In genomic region chr10:103542764-103543616, GRCh38 we compare ENCODE assay signal across 8 cellular contexts. TPM values are rescaled to one million over a fixed set of nuclear protein-coding genes. Genes with fewer than 3 reads are reported as not detected.
DNase-seq lines count a peak whose midpoint lies in the region; ATAC-seq and TF ChIP-seq lines count a peak whose summit lies in the region.

No MANE protein-coding gene starts in this region.

- ATAC-seq in right cardiac atrium (peak; percentile 62 to 71), psoas muscle (peak in 3 of 4 donors; percentile 16 to 44 (median 20)), HG03565 (IDR thresholded peaks at IDR 0.05; ENCODE audit: unreplicated experiment) (no peak), GM21515 (IDR thresholded peaks at IDR 0.05; ENCODE audit: unreplicated experiment) (no peak)

- H3K4me3 ChIP-seq in adrenal gland (peak overlapping the region in 1 of 4 donors; percentile 46), right cardiac atrium (ENCODE audit: low read length) (peak overlapping the region; percentile 42), psoas muscle (peak overlapping the region; percentile 44)

- no peaks in the 10 kb centered on the region for H3K36me3 ChIP-seq in adrenal gland (replicated peaks in 1 of 2)
- no peaks in the 10 kb centered on the region for H3K36me3 ChIP-seq in psoas muscle (ENCODE audit: insufficient read depth in 1 of 2, low read depth in 1 of 2)

- TF ChIP-seq CTCF in adrenal gland (IDR thresholded peaks at IDR 0.05), result peak; percentile 6 to 46 (median 32)
- peak; percentile 10 for TF ChIP-seq CTCF in psoas muscle (IDR thresholded peaks at IDR 0.05)

- DNase-seq in DMS 273 treated with DMSO at 0.1 percent for 48 hours (lab: John Stamatoyannopoulos, UW) (peak; percentile 53), HK-2 (ENCODE audit: unreplicated experiment) (peak; percentile 27), NOMO-1 (lab: John Stamatoyannopoulos, UW; ENCODE audit: unreplicated experiment in 2 of 2) (peak; percentile 13 to 36), adrenal gland (peak in 5 of 7 donors; percentile 44 to 87 (median 51)), right cardiac atrium (peak; percentile 53 to 77 (median 72)), psoas muscle (no peak)

- H3K27me3 ChIP-seq in adrenal gland (no peaks in the 10 kb centered on the region), right cardiac atrium (ENCODE audit: control insufficient read depth, insufficient read depth) (no peaks in the 10 kb centered on the region), psoas muscle (ENCODE audit: insufficient read depth in 3 of 3, low read length in 2 of 3) (no peaks in the 10 kb centered on the region)

- intact Hi-C loops in adrenal gland (cut with DNase I), result no loop called here
- intact Hi-C loops in right cardiac atrium (cut with DNase I), result no loop called here
- intact Hi-C loops in psoas muscle (cut with DNase I), result no loop called here

- 9 to 12% (median 11%) methylated on average over 14 to 17 of the region's 17 CpGs for WGBS in adrenal gland, 4 donors
- 9% methylated on average over 17 of the region's 17 CpGs for WGBS in right cardiac atrium
- 8 to 9% (median 8%) methylated on average over 17 of the region's 17 CpGs for WGBS in psoas muscle, 3 donors

- H3K4me1 ChIP-seq in adrenal gland (replicated peaks in 1 of 2), result peaks cover 0 to 9% of the 10 kb centered on the region in 2 donors
- H3K4me1 ChIP-seq in right cardiac atrium (ENCODE audit: control insufficient read depth, insufficient read depth, low read length), result no peaks in the 10 kb centered on the region
- H3K4me1 ChIP-seq in psoas muscle, result peaks cover 26% of the 10 kb centered on the region

- peak overlapping the region in 1 of 5 donors; percentile 30 for H3K27ac ChIP-seq in adrenal gland
- no peak overlapping the region for H3K27ac ChIP-seq in right cardiac atrium (ENCODE audit: low read length)
- H3K27ac ChIP-seq in psoas muscle, result no peak overlapping the region

- TF ChIP-seq POLR2A in adrenal gland (IDR thresholded peaks at IDR 0.05), result no peak

- H3K9me3 ChIP-seq in adrenal gland (replicated peaks in 1 of 3) (no peaks in the 10 kb centered on the region), right cardiac atrium (ENCODE audit: control insufficient read depth, low read length) (no peaks in the 10 kb centered on the region), psoas muscle (no peaks in the 10 kb centered on the region)

RNA-seq across cellular contexts. Expression of gene NEURL1, which starts 49.5 kb away (rescaled TPM):
- total RNA-seq in adrenal gland, result 1 to 10 TPM in 3 of 8 donors, under 1 TPM in 2, not detected in 3; 0.18 to 7.7 (median 3.2) TPM
- 10 to 100 TPM in 1 of 3 donors, 1 to 10 TPM in 2; 1.0 to 12.5 (median 2.3) TPM for polyA plus RNA-seq in adrenal gland
- total RNA-seq in right cardiac atrium, result under 1 TPM; 0.11 to 0.20 (median 0.14) TPM
- polyA plus RNA-seq in right cardiac atrium, result 0.16 TPM
- total RNA-seq in psoas muscle, result 100 to 1,000 TPM in 1 of 4 donors, 10 to 100 TPM in 3; 33.6 to 103 (median 71.4) TPM
- polyA plus RNA-seq in psoas muscle, result 10 to 100 TPM; 10.9 to 87.0 (median 35.9) TPM

Comparison
In these comparisons a context has a peak if more than half of its experiments do, and no peak if none do; other contexts are left out.
1. DNase-seq: peak in DMS 273 treated with DMSO at 0.1 percent for 48 hours (single experiment), HK-2 (single experiment), NOMO-1 (2 of 2), adrenal gland (5 of 7) and right cardiac atrium (3 of 3); none in psoas muscle (0 of 2).
2. ATAC-seq: peak in right cardiac atrium (2 of 2) and psoas muscle (3 of 4); none in HG03565 (single experiment) and GM21515 (single experiment).